ENCODE assay signal across 16 cellular contexts in genomic region chr16:68400924-68401460, GRCh38. TPM values are rescaled to one million over a fixed set of nuclear protein-coding genes. Genes with fewer than 3 reads are reported as not detected.
DNase-seq lines count a peak whose midpoint lies in the region; ATAC-seq and TF ChIP-seq lines count a peak whose summit lies in the region.
"Had no signal": no experiment of that assay in that cellular context is flagged by ENCODE, and none has a peak within 500 bp of the region (broad histone marks: within the 10 kb centered on the region; RNA-seq: fewer than 3 reads in every experiment).

No MANE protein-coding gene starts in this region.

- intact Hi-C loops in activated naive CD4-positive, alpha-beta T cell treated with anti-CD3 and anti-CD28 coated beads for 36 hours (cut with micrococcal nuclease): loop anchor here (5.0 kb wide), 1 partner anchor 34 kb away; no protein-coding TSS in a partner anchor
- intact Hi-C loops in activated CD8-positive, alpha-beta T cell treated with anti-CD3 and anti-CD28 coated beads for 36 hours (cut with micrococcal nuclease): no loop called here
- intact Hi-C loops in posterior vena cava (cut with DNase I): no loop called here

- no peak overlapping the region for H3K4me3 Mint-ChIP-seq in activated naive CD4-positive, alpha-beta T cell treated with anti-CD3 and anti-CD28 coated beads for 36 hours
- H3K4me3 Mint-ChIP-seq in activated CD8-positive, alpha-beta T cell treated with anti-CD3 and anti-CD28 coated beads for 36 hours: no peak overlapping the region

- H3K27ac Mint-ChIP-seq in activated naive CD4-positive, alpha-beta T cell treated with anti-CD3 and anti-CD28 coated beads for 36 hours: no peak overlapping the region
- H3K27ac Mint-ChIP-seq in activated CD8-positive, alpha-beta T cell treated with anti-CD3 and anti-CD28 coated beads for 36 hours: no peak overlapping the region

- POLR2A ChIA-PET in activated CD8-positive, alpha-beta T cell treated with anti-CD3 and anti-CD28 coated beads for 36 hours (lab: Charles Lee): no interaction called here

- no peaks in the 10 kb centered on the region for H3K9me3 Mint-ChIP-seq in activated naive CD4-positive, alpha-beta T cell treated with anti-CD3 and anti-CD28 coated beads for 36 hours
- H3K9me3 Mint-ChIP-seq in activated CD8-positive, alpha-beta T cell treated with anti-CD3 and anti-CD28 coated beads for 36 hours: no peaks in the 10 kb centered on the region

- CTCF ChIA-PET in activated naive CD4-positive, alpha-beta T cell treated with anti-CD3 and anti-CD28 coated beads for 36 hours (lab: Charles Lee): interaction anchor here (0.6 to 2.2 kb wide), 4 partner anchors 16 to 765 kb away, joined by 3 to 8 read pairs (median 4); no protein-coding TSS in a partner anchor
- CTCF ChIA-PET in activated CD8-positive, alpha-beta T cell treated with anti-CD3 and anti-CD28 coated beads for 36 hours (lab: Charles Lee): interaction anchor here (1.1 to 1.8 kb wide), 4 partner anchors 16 to 119 kb away, joined by 4 to 6 read pairs (median 6); no protein-coding TSS in a partner anchor

- peak; percentile 15 for ATAC-seq in activated CD8-positive, alpha-beta T cell treated with anti-CD3 and anti-CD28 coated beads for 36 hours
- no peak for ATAC-seq in HG03457 (IDR thresholded peaks at IDR 0.05; ENCODE audit: unreplicated experiment)

- peaks cover 20% of the 10 kb centered on the region for H3K4me1 Mint-ChIP-seq in activated naive CD4-positive, alpha-beta T cell treated with anti-CD3 and anti-CD28 coated beads for 36 hours (ENCODE audit: low read depth)
- peaks cover 7% of the 10 kb centered on the region for H3K4me1 Mint-ChIP-seq in activated CD8-positive, alpha-beta T cell treated with anti-CD3 and anti-CD28 coated beads for 36 hours (ENCODE audit: low read depth)

- H3K36me3 Mint-ChIP-seq in activated naive CD4-positive, alpha-beta T cell treated with anti-CD3 and anti-CD28 coated beads for 36 hours (ENCODE audit: low read depth): no peaks in the 10 kb centered on the region
- no peaks in the 10 kb centered on the region for H3K36me3 Mint-ChIP-seq in activated CD8-positive, alpha-beta T cell treated with anti-CD3 and anti-CD28 coated beads for 36 hours (ENCODE audit: low read depth)

- DNase-seq in NCI-H510A treated with DMSO at 0.1 percent for 48 hours (lab: John Stamatoyannopoulos, UW): peak; percentile 11
- no peak for DNase-seq in NCI-H510A (lab: John Stamatoyannopoulos, UW)
- DNase-seq in activated naive CD4-positive, alpha-beta T cell treated with anti-CD3 and anti-CD28 coated beads for 36 hours: peak; percentile 29
- no peak for DNase-seq in activated naive CD4-positive, alpha-beta T cell (lab: John Stamatoyannopoulos, UW)
- DNase-seq in activated CD8-positive, alpha-beta T cell treated with anti-CD3 and anti-CD28 coated beads for 36 hours: no peak
- DNase-seq in posterior vena cava (ENCODE audit: low spot score): peak; percentile 46
- no peak for DNase-seq in effector CD4-positive, alpha-beta T cell
- DNase-seq: 8988T, EL, NCI-H1092, NCI-H1694 treated with DMSO at 0.1 percent for 48 hours, NCI-H2171, Peyer's patch had no signal

- no peaks in the 10 kb centered on the region for H3K27me3 Mint-ChIP-seq in activated naive CD4-positive, alpha-beta T cell treated with anti-CD3 and anti-CD28 coated beads for 36 hours (ENCODE audit: low read depth)
- H3K27me3 Mint-ChIP-seq in activated CD8-positive, alpha-beta T cell treated with anti-CD3 and anti-CD28 coated beads for 36 hours: no peaks in the 10 kb centered on the region

- TF ChIP-seq CTCF in activated CD8-positive, alpha-beta T cell treated with anti-CD3 and anti-CD28 coated beads for 36 hours (IDR thresholded peaks at IDR 0.05): no peak

RNA-seq across cellular contexts. Expression of gene SMPD3, which starts 47.3 kb away (rescaled TPM):
- under 1 TPM; 0.40 to 0.67 TPM for total RNA-seq in activated naive CD4-positive, alpha-beta T cell treated with anti-CD3 and anti-CD28 coated beads for 36 hours
- total RNA-seq in activated CD8-positive, alpha-beta T cell treated with anti-CD3 and anti-CD28 coated beads for 36 hours: under 1 TPM; 0.16 to 0.63 TPM
- under 1 TPM; 0.19 to 0.23 TPM for total RNA-seq in posterior vena cava
- total RNA-seq: H4, MCF 10A had no signal

Comparison
In these comparisons a context has a peak if more than half of its experiments do, and no peak if none do; other contexts are left out.
1. DNase-seq: peak in NCI-H510A treated with DMSO at 0.1 percent for 48 hours (single experiment), activated naive CD4-positive, alpha-beta T cell treated with anti-CD3 and anti-CD28 coated beads for 36 hours (single experiment) and posterior vena cava (single experiment); none in NCI-H510A (single experiment), activated naive CD4-positive, alpha-beta T cell (0 of 4), activated CD8-positive, alpha-beta T cell treated with anti-CD3 and anti-CD28 coated beads for 36 hours (single experiment) and effector CD4-positive, alpha-beta T cell (single experiment).